ENCODE assay signal across 21 cellular contexts in the genomic region with DNA sequence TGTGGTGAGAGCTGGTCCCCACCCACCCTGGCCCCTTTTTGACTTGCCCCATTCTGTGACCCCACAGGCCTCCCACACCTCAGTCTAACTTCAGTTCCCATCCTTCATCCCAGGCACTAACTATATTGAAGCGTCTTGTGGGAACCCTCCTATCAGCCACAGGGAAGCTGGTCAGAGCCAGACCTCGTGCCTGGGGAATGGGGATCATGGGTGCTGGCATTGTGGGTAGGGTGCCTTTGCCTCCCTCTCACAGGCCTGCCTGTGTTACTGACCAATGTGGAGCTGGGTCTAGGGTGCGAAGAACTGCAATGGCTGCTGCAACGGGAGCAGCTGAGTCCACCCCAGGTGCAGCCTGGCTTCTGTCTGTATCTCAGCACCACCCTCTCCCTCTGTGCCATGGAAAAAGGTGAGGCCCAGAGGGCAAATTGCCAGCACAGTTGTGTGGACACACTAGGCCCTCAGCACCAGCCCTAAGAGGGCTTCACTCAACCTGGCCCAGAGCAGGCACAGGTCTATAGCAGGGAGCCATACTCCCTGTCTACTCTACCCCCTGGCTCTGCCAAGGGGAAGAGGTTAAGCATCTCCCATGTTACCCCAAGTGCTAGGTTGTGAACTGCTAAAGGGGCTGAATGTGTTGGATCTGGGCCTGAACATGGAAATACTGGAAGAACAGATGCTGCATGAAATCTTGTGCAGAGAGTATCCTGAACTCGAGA.
"Had no signal": no experiment of that assay in that cellular context is flagged by ENCODE, and none has a peak within 500 bp of the region (broad histone marks: within the 10 kb centered on the region; RNA-seq: fewer than 3 reads in every experiment).

No MANE protein-coding gene starts in this region.

- DNase-seq: activated CD4-positive, alpha-beta T cell treated with anti-CD3 and anti-CD28 coated beads for 48 hours; activated CD8-positive, alpha-beta T cell treated with anti-CD3 and anti-CD28 coated beads, Interleukin-2, amount 10 ng/mL, durations not matched to agents 7 days and 5 days; activated gamma-delta T cell treated with Interleukin-2 at 50 U/mL for 16 hours; body of pancreas; central memory CD4-positive, alpha-beta T cell; effector memory CD4-positive, alpha-beta T cell; esophagus squamous epithelium; left colon; lower lobe of right lung; mesendoderm; mucosa of descending colon; stimulated activated CD4-positive, alpha-beta T cell treated with anti-CD3 and anti-CD28 coated beads, Interleukin-4, amount 100 ng/mL, for 1 hour; stimulated activated naive CD4-positive, alpha-beta T cell; T-helper 1 cell; tibial artery had no signal

- H3K27ac Mint-ChIP-seq: activated CD8-positive, alpha-beta T cell treated with anti-CD3 and anti-CD28 coated beads, Interleukin-2, amount 10 ng/mL, durations not matched to agents 7 days and 5 days; activated naive CD4-positive, alpha-beta T cell treated with anti-CD3 and anti-CD28 coated beads, Interleukin-2, amount 50 U/mL, for 24 hours; activated T-helper 1 cell treated with anti-CD3 and anti-CD28 coated beads, Interleukin-12 subunit alpha, Interleukin-12 subunit beta, Interleukin-2, Interleukin-4 antibody, amounts not matched to agents 30 ng/mL and 10 ng/mL and 1 ng/mL, durations not matched to agents 14 hours and 24 hours and 36 hours; neural progenitor cell; progenitor cell of endocrine pancreas; WTC11 had no signal

- H3K9me3 ChIP-seq: body of pancreas, esophagus squamous epithelium, gastroesophageal sphincter, lower lobe of right lung, mucosa of descending colon, tibial artery had no signal

- H3K9me3 Mint-ChIP-seq: activated naive CD4-positive, alpha-beta T cell treated with anti-CD3 and anti-CD28 coated beads, Interleukin-2, amount 50 U/mL, for 24 hours; activated T-helper 1 cell treated with anti-CD3 and anti-CD28 coated beads, Interleukin-12 subunit alpha, Interleukin-12 subunit beta, Interleukin-2, Interleukin-4 antibody, amounts not matched to agents 30 ng/mL and 10 ng/mL and 1 ng/mL, durations not matched to agents 14 hours and 24 hours and 36 hours; neural progenitor cell; WTC11 had no signal

- H3K27me3 Mint-ChIP-seq: activated naive CD4-positive, alpha-beta T cell treated with anti-CD3 and anti-CD28 coated beads, Interleukin-2, amount 50 U/mL, for 24 hours; progenitor cell of endocrine pancreas had no signal

- H3K36me3 ChIP-seq: lower lobe of right lung, neural progenitor cell had no signal

- H3K4me1 Mint-ChIP-seq: activated naive CD4-positive, alpha-beta T cell treated with anti-CD3 and anti-CD28 coated beads, Interleukin-2, amount 50 U/mL, for 24 hours had no signal

- H3K4me3 Mint-ChIP-seq: activated CD8-positive, alpha-beta T cell treated with anti-CD3 and anti-CD28 coated beads, Interleukin-2, amount 10 ng/mL, durations not matched to agents 7 days and 5 days; activated naive CD4-positive, alpha-beta T cell treated with anti-CD3 and anti-CD28 coated beads, Interleukin-2, amount 50 U/mL, for 24 hours; activated T-helper 1 cell treated with anti-CD3 and anti-CD28 coated beads, Interleukin-12 subunit alpha, Interleukin-12 subunit beta, Interleukin-2, Interleukin-4 antibody, amounts not matched to agents 30 ng/mL and 10 ng/mL and 1 ng/mL, durations not matched to agents 14 hours and 24 hours and 36 hours; neural progenitor cell; WTC11 had no signal

- H3K9ac ChIP-seq: neural progenitor cell had no signal

- H3K36me3 Mint-ChIP-seq: WTC11 had no signal

- H3K4me3 ChIP-seq: body of pancreas, esophagus squamous epithelium, gastroesophageal sphincter, lower lobe of right lung, mucosa of descending colon, neural progenitor cell, tibial artery had no signal

- ATAC-seq: activated CD8-positive, alpha-beta T cell treated with anti-CD3 and anti-CD28 coated beads, Interleukin-2, amount 10 ng/mL, durations not matched to agents 7 days and 5 days; body of pancreas; gastroesophageal sphincter; left colon; lower lobe of right lung; mucosa of descending colon; WTC11 had no signal

- H3K27me3 ChIP-seq: body of pancreas, esophagus squamous epithelium, gastroesophageal sphincter, neural progenitor cell, tibial artery had no signal

- H3K4me1 ChIP-seq: lower lobe of right lung had no signal

- H3K27ac ChIP-seq: body of pancreas, esophagus squamous epithelium, gastroesophageal sphincter, lower lobe of right lung, neural progenitor cell, tibial artery had no signal
